ENCODE assay signal across 11 cellular contexts in genomic region chr19:38678891-38679494, GRCh38. TPM values are rescaled to one million over a fixed set of nuclear protein-coding genes. Genes with fewer than 3 reads are reported as not detected.
A peak's percentile ranks its signal among the peaks of the same experiment; 100 is the strongest.
DNase-seq lines count a peak whose midpoint lies in the region; ATAC-seq and TF ChIP-seq lines count a peak whose summit lies in the region.
"Had no signal": no experiment of that assay in that cellular context is flagged by ENCODE, and none has a peak within 500 bp of the region (broad histone marks: within the 10 kb centered on the region; RNA-seq: fewer than 3 reads in every experiment).

No MANE protein-coding gene starts in this region.

- H3K79me2 ChIP-seq in HCT116 (ENCODE audit: insufficient read depth, low read length), result peaks cover 91% of the 10 kb centered on the region

- intact Hi-C loops in HCT116 (cut with micrococcal nuclease), result no loop called here
- intact Hi-C loops in MCF 10A (cut with micrococcal nuclease), result no loop called here

- CTCF ChIA-PET in HCT116 (lab: Charles Lee) (interaction anchor here (1.1 kb wide), 1 partner anchor 10 kb away, joined by 3 read pairs; no protein-coding TSS in a partner anchor), MCF 10A (lab: Yijun Ruan, JAX) (interaction anchor here (0.6 to 1.3 kb wide), 3 partner anchors 14 to 276 kb away, joined by 3 to 4 read pairs (median 3); partner anchors contain the start of gene FAM98C)

- peak overlapping the region; percentile 2; the same call in 1 of the 2 replicates for H3K4me2 ChIP-seq in HCT116 (ENCODE audit: low read length)
- H3K4me2 ChIP-seq: SK-N-SH had no signal

- H3K27ac ChIP-seq in HCT116 (ENCODE audit: low read depth, low read length) (peak overlapping the region; percentile 1; the same call in 1 of the 2 replicates), mesodermal cell (ENCODE audit: low read depth, low read length, severe bottlenecking) (peak overlapping the region; percentile 23)

- 93 to 99% methylated on average over 7 of the region's 7 CpGs for WGBS in mesodermal cell (ENCODE audit: insufficient coverage in 2 of 2), 2 experiments

- RAD21 ChIA-PET in HCT116 (lab: Charles Lee; ENCODE audit: low non-redundant PET in 1 of 2, low total read pairs in 2 of 2, uncharacterized antibody in 2 of 2, unreplicated experiment in 2 of 2), result interaction anchor here in 1 of 2 experiments (0.7 kb wide), 1 partner anchor 132 kb away, joined by 3 read pairs; no protein-coding TSS in a partner anchor

- H3K4me1 ChIP-seq in HCT116 (ENCODE audit: control insufficient read depth in 1 of 2, insufficient read depth in 2 of 2, low read length in 2 of 2), result peaks cover 40 to 97% of the 10 kb centered on the region in 2 experiments
- peaks cover 78% of the 10 kb centered on the region for H3K4me1 ChIP-seq in mesodermal cell (ENCODE audit: control insufficient read depth, insufficient read depth, low read length, poor library complexity, severe bottlenecking)

- H3K9ac ChIP-seq in HCT116 (ENCODE audit: low read length), result peak overlapping the region; percentile 22; the same call in 1 of the 2 replicates
- H3K9ac ChIP-seq: SK-N-SH had no signal

- TF ChIP-seq RAD21 in HCT116 (IDR thresholded peaks at IDR 0.05; ENCODE audit: low read depth), result no peak

- TF ChIP-seq POLR2A in HCT116 (IDR thresholded peaks at IDR 0.05; ENCODE audit: borderline replicate concordance, extremely low read depth, insufficient read depth, insufficient read length), result no peak

- H3K9me2 ChIP-seq in HCT116 (ENCODE audit: insufficient read depth), result no peaks in the 10 kb centered on the region
- H3K9me2 ChIP-seq: SK-N-SH had no signal

- TF ChIP-seq CTCF in HCT116 (IDR thresholded peaks at IDR 0.05 in 2 of 3, conservative IDR thresholded peaks at IDR 0.05 in 1 of 3; ENCODE audit: borderline replicate concordance in 1 of 3, insufficient read depth in 1 of 3, low read depth in 2 of 3, low read length in 2 of 3) (no peak), MCF 10A (IDR thresholded peaks at IDR 0.05; ENCODE audit: unreplicated experiment) (no peak)

- ATAC-seq in HCT116 (no peak), GM21576 (IDR thresholded peaks at IDR 0.05; ENCODE audit: unreplicated experiment) (no peak), GM18498 (IDR thresholded peaks at IDR 0.05; ENCODE audit: unreplicated experiment) (no peak)
- no peak for ATAC-seq in stimulated activated naive B cell treated with anti-CD40 and anti-IgM and Interleukin-4, amounts not matched to agents 10 μg/mL and 1 μg/mL and 100 μg/mL, for 72 hours (replicated peaks)

- no peak overlapping the region for H3K4me3 Mint-ChIP-seq in MCF 10A (ENCODE audit: unreplicated experiment)
- no peak overlapping the region for H3K4me3 Mint-ChIP-seq in stimulated activated naive B cell treated with anti-CD40 and anti-IgM and Interleukin-4, amounts not matched to agents 10 μg/mL and 1 μg/mL and 100 μg/mL, for 72 hours

- H3K36me3 Mint-ChIP-seq in MCF 10A (ENCODE audit: insufficient read depth, unreplicated experiment), result peaks cover 76% of the 10 kb centered on the region
- H3K36me3 Mint-ChIP-seq in stimulated activated naive B cell treated with anti-CD40 and anti-IgM and Interleukin-4, amounts not matched to agents 10 μg/mL and 1 μg/mL and 100 μg/mL, for 72 hours, result peaks cover 36 to 67% of the 10 kb centered on the region in 2 donors

- H3K9me3 ChIP-seq in HCT116 (ENCODE audit: control insufficient read depth in 1 of 2, insufficient read depth in 1 of 2, low read depth in 1 of 2, low read length in 2 of 2) (peaks cover 0 to 5% of the 10 kb centered on the region in 2 experiments; a peak in 1 of 4 replicates), mesodermal cell (ENCODE audit: control insufficient read depth, low read length) (no peaks in the 10 kb centered on the region)
- H3K9me3 ChIP-seq: SK-N-SH had no signal

- BruUV-seq in HCT116 (replicated peaks; lab: Mats Ljungman, UMichigan), result no TSS peak
- BruUV-seq in MCF 10A (replicated peaks; lab: Mats Ljungman, UMichigan), result no TSS peak

- H3K4me3 ChIP-seq in HCT116 (replicated peaks in 1 of 2; ENCODE audit: low read depth in 1 of 2, low read length in 2 of 2) (no peak overlapping the region), mesodermal cell (ENCODE audit: extremely low read depth, insufficient read depth, low read length, poor library complexity, severe bottlenecking) (no peak overlapping the region)

- no peaks in the 10 kb centered on the region for H3K27me3 Mint-ChIP-seq in MCF 10A (ENCODE audit: insufficient read depth, unreplicated experiment)
- H3K27me3 Mint-ChIP-seq in stimulated activated naive B cell treated with anti-CD40 and anti-IgM and Interleukin-4, amounts not matched to agents 10 μg/mL and 1 μg/mL and 100 μg/mL, for 72 hours, result no peaks in the 10 kb centered on the region

- no peaks in the 10 kb centered on the region for H3K27me3 ChIP-seq in HCT116 (ENCODE audit: insufficient read depth, low read length)

- H3K36me3 ChIP-seq in HCT116 (ENCODE audit: control insufficient read depth in 1 of 2, insufficient read depth in 2 of 2, low read length in 2 of 2) (peaks cover 0 to 49% of the 10 kb centered on the region in 2 experiments; a peak in 2 of 4 replicates), mesodermal cell (ENCODE audit: control insufficient read depth, insufficient read depth, low read length) (peaks cover 73% of the 10 kb centered on the region)

- H4K20me1 ChIP-seq in HCT116 (ENCODE audit: insufficient read depth), result peaks cover 6% of the 10 kb centered on the region; the same call in 1 of the 2 replicates

- no peak for DNase-seq in HCT116 (ENCODE audit: low read depth, low spot score)
- no peak for DNase-seq in MCF 10A (ENCODE audit: unreplicated experiment)
- no peak for DNase-seq in stimulated activated naive B cell treated with anti-CD40 and anti-IgM and Interleukin-4, amounts not matched to agents 10 μg/mL and 1 μg/mL and 100 μg/mL, for 72 hours
- DNase-seq in CD1c-positive myeloid dendritic cell (ENCODE audit: extremely low spot score), result no peak
- no peak for DNase-seq in AG20443 (ENCODE audit: low spot score)
- DNase-seq: activated CD4-positive, alpha-beta T cell treated with anti-CD3 and anti-CD28 coated beads, Interleukin-2, amount 50 U/mL, for 4 hours; DMS79 treated with DMSO at 0.1 percent for 48 hours; SK-N-SH had no signal

- H2AFZ ChIP-seq in HCT116 (ENCODE audit: low read depth, low read length, poor library complexity, severe bottlenecking), result no peak overlapping the region

- POLR2A ChIA-PET in HCT116 (lab: Charles Lee), result interaction anchor here (1.1 kb wide), 1 partner anchor 10 kb away, joined by 4 read pairs; no protein-coding TSS in a partner anchor
- POLR2A ChIA-PET in MCF 10A (lab: Yijun Ruan, JAX), result no interaction called here

- peak overlapping the region; percentile 60 for H3K27ac Mint-ChIP-seq in MCF 10A (ENCODE audit: low read depth, unreplicated experiment)
- peak overlapping the region; percentile 92 for H3K27ac Mint-ChIP-seq in stimulated activated naive B cell treated with anti-CD40 and anti-IgM and Interleukin-4, amounts not matched to agents 10 μg/mL and 1 μg/mL and 100 μg/mL, for 72 hours

- H3K4me1 Mint-ChIP-seq in MCF 10A (ENCODE audit: insufficient read depth, unreplicated experiment), result peaks cover 60% of the 10 kb centered on the region
- H3K4me1 Mint-ChIP-seq in stimulated activated naive B cell treated with anti-CD40 and anti-IgM and Interleukin-4, amounts not matched to agents 10 μg/mL and 1 μg/mL and 100 μg/mL, for 72 hours, result peaks cover 76 to 95% of the 10 kb centered on the region in 2 donors

- H3K9me3 Mint-ChIP-seq in MCF 10A (ENCODE audit: unreplicated experiment), result no peaks in the 10 kb centered on the region
- peaks cover 0 to 3% of the 10 kb centered on the region in 2 donors for H3K9me3 Mint-ChIP-seq in stimulated activated naive B cell treated with anti-CD40 and anti-IgM and Interleukin-4, amounts not matched to agents 10 μg/mL and 1 μg/mL and 100 μg/mL, for 72 hours

TF ChIP-seq in HCT116, 20 proteins besides CTCF, POLR2A, EP300 and RAD21:
- no peak for TF ChIP-seq TCF7L2 (IDR thresholded peaks at IDR 0.05; ENCODE audit: borderline replicate concordance, extremely low read depth, insufficient read depth, insufficient read length)
- TF ChIP-seq FOSL1 (IDR thresholded peaks at IDR 0.05; ENCODE audit: low read depth), result no peak
- TF ChIP-seq YY1 (IDR thresholded peaks at IDR 0.05; ENCODE audit: extremely low read depth, insufficient replicate concordance, low read depth, low read length), result no peak
- TF ChIP-seq ELF1 (IDR thresholded peaks at IDR 0.05; ENCODE audit: borderline replicate concordance, low read depth), result no peak
- TF ChIP-seq SIN3A (IDR thresholded peaks at IDR 0.05; ENCODE audit: low read depth), result no peak
- no peak for TF ChIP-seq MAX (IDR thresholded peaks at IDR 0.05)

RNA-seq across cellular contexts. Expression of gene ACTN4, which starts 31.5 kb away (rescaled TPM):
- 651 TPM for total RNA-seq in HCT116 (2021; ENCODE audit: unreplicated experiment)
- 635 and 727 TPM in 2 replicates for polyA plus RNA-seq in HCT116 (2012)
- 300 and 320 TPM in 2 replicates for total RNA-seq in MCF 10A (2022)
- 478 TPM for polyA plus RNA-seq in mesodermal cell (2013, experiment 1 of 2)
- polyA plus RNA-seq in mesodermal cell (2013, experiment 2 of 2), result 340 TPM
